ENCODE assay signal across 8 cellular contexts in genomic region chr12:71685961-71686657, GRCh38. TPM values are rescaled to one million over a fixed set of nuclear protein-coding genes. Genes with fewer than 3 reads are reported as not detected.
DNase-seq lines count a peak whose midpoint lies in the region; ATAC-seq and TF ChIP-seq lines count a peak whose summit lies in the region.

TMEM19 (plus strand) TSS chr12:71686082; CDS start chr12:71686681, 599 bp downstream.

- CTCF ChIA-PET in SK-N-SH (lab: Yijun Ruan, JAX): interaction anchor here (0.7 to 3.7 kb wide), 14 partner anchors 9 to 633 kb away, joined by 3 to 18 read pairs (median 4); partner anchors contain the start of genes THAP2 and ZFC3H1

- no peaks in the 10 kb centered on the region for H3K36me3 Mint-ChIP-seq in HFFc6 (ENCODE audit: low read depth)

- H3K27ac ChIP-seq in SK-N-SH (ENCODE audit: low read depth in 2 of 2, low read length in 1 of 2) (peak within 1 kb of the TSS; percentile 86 to 96), testis (peak within 1 kb of the TSS; percentile 82 to 88)

- H3K79me2 ChIP-seq in SK-N-SH (ENCODE audit: insufficient read depth): peaks cover 30% of the 10 kb centered on the region

- no peaks in the 10 kb centered on the region for H3K9me2 ChIP-seq in SK-N-SH

- H3K27ac Mint-ChIP-seq in HFFc6: peak within 1 kb of the TSS; percentile 83

- H3K36me3 ChIP-seq in SK-N-SH (replicated peaks in 1 of 2; ENCODE audit: control insufficient read depth in 1 of 2, insufficient read depth in 2 of 2, low read length in 1 of 2) (peaks cover 0 to 3% of the 10 kb centered on the region in 2 experiments), testis (ENCODE audit: low read depth, missing control alignments) (no peaks in the 10 kb centered on the region)

- peak within 1 kb of the TSS; percentile 99 for H2AFZ ChIP-seq in SK-N-SH (ENCODE audit: low read depth)

- DNase-seq in GM10266 (ENCODE audit: extremely low spot score) (peak; percentile 84), HFFc6 (peak; percentile 89), NAMALWA (ENCODE audit: low spot score) (peak; percentile 93), SK-N-SH (peak; percentile 91), glomerular endothelial cell (ENCODE audit: extremely low read depth, low read depth, low spot score) (no peak), omental fat pad (ENCODE audit: low spot score) (peak; percentile 49), testis (peak; percentile 93)
- peak; percentile 84 for DNase-seq in activated naive CD4-positive, alpha-beta T cell treated with anti-CD3 and anti-CD28 coated beads, Interleukin-2, amount 50 U/mL, for 16 hours

- POLR2A ChIA-PET in SK-N-SH (lab: Yijun Ruan, JAX): interaction anchor here (1.0 to 3.0 kb wide), 3 partner anchors 9 to 1943 kb away, joined by 3 to 38 read pairs (median 4); partner anchors contain the start of genes THAP2 and ZFC3H1

- no peaks in the 10 kb centered on the region for H3K9me3 Mint-ChIP-seq in HFFc6

- TF ChIP-seq RAD21 in SK-N-SH (IDR thresholded peaks at IDR 0.05; ENCODE audit: low read length): peak; percentile 46

- H3K27me3 ChIP-seq in SK-N-SH (ENCODE audit: insufficient read depth) (no peaks in the 10 kb centered on the region), testis (no peaks in the 10 kb centered on the region)

- peak within 1 kb of the TSS; percentile 89 for H3K4me3 Mint-ChIP-seq in HFFc6

- intact Hi-C loops in testis (cut with DNase I; ENCODE audit: low total_unique reads): no loop called here

- H3K9ac ChIP-seq in SK-N-SH: peak within 1 kb of the TSS; percentile 76

- no peak for TF ChIP-seq EP300 in SK-N-SH (IDR thresholded peaks at IDR 0.05; ENCODE audit: borderline replicate concordance in 1 of 2, low read depth in 1 of 2, low read length in 1 of 2)

- H3K9me3 ChIP-seq in SK-N-SH (no peaks in the 10 kb centered on the region), testis (no peaks in the 10 kb centered on the region)

- peaks cover 2 to 7% of the 10 kb centered on the region in 2 experiments; a peak in 3 of 4 replicates for H3K4me1 ChIP-seq in SK-N-SH (ENCODE audit: control insufficient read depth in 1 of 2, insufficient read depth in 2 of 2, low read depth in 1 of 2, low read length in 1 of 2)
- no peaks in the 10 kb centered on the region for H3K4me1 ChIP-seq in testis

- TF ChIP-seq CTCF in GM10266 (IDR thresholded peaks at IDR 0.05; ENCODE audit: control insufficient read depth, insufficient read depth, low read depth, missing control alignments) (peak; percentile 60), HFFc6 (IDR thresholded peaks at IDR 0.05) (peak; percentile 50), SK-N-SH (IDR thresholded peaks at IDR 0.05) (peak; percentile 41), omental fat pad (IDR thresholded peaks at IDR 0.05) (no peak), testis (IDR thresholded peaks at IDR 0.05) (no peak)

- H3K4me3 ChIP-seq in SK-N-SH (ENCODE audit: low read depth in 2 of 2, low read length in 1 of 2): peak within 1 kb of the TSS; percentile 69 to 76
- H3K4me3 ChIP-seq in testis: peak within 1 kb of the TSS; percentile 81

- peaks cover 24% of the 10 kb centered on the region for H3K4me1 Mint-ChIP-seq in HFFc6 (ENCODE audit: low read depth)

- peaks cover 9% of the 10 kb centered on the region for H3F3A ChIP-seq in SK-N-SH (replicated peaks; ENCODE audit: insufficient read depth)

- TF ChIP-seq POLR2A in testis (IDR thresholded peaks at IDR 0.05): no peak

- H4K20me1 ChIP-seq in SK-N-SH (ENCODE audit: insufficient read depth): no peaks in the 10 kb centered on the region

- WGBS in SK-N-SH (ENCODE audit: low lambda C conversion rate): 3% methylated on average over 12 of the region's 62 CpGs
- WGBS in testis, 2 donors: 1% methylated on average over 19 to 62 of the region's 62 CpGs

- no peaks in the 10 kb centered on the region for H3K27me3 Mint-ChIP-seq in HFFc6 (ENCODE audit: insufficient read depth)

- peak within 1 kb of the TSS; percentile 87 for H3K4me2 ChIP-seq in SK-N-SH

- ATAC-seq in omental fat pad (ENCODE audit: low FRiP score): peak; percentile 100

TF ChIP-seq in SK-N-SH, 30 proteins besides CTCF, POLR2A, EP300 and RAD21 (continues in another document):
- 0 out of 2 replicates have a peak, but pooled peaks have one; percentile 38 for TF ChIP-seq FOXM1 (IDR thresholded peaks at IDR 0.05; ENCODE audit: low read depth)
- TF ChIP-seq RCOR1 (IDR thresholded peaks at IDR 0.05; ENCODE audit: low read length): no peak
- TF ChIP-seq JUND (IDR thresholded peaks at IDR 0.05): no peak
- TF ChIP-seq ELF1 (IDR thresholded peaks at IDR 0.05): peak; percentile 57
- no peak for TF ChIP-seq RXRA (IDR thresholded peaks at IDR 0.05; ENCODE audit: borderline replicate concordance, low read depth)
- no peak for TF ChIP-seq CHD2 (IDR thresholded peaks at IDR 0.05; ENCODE audit: low read length, partially characterized antibody)
- TF ChIP-seq IRF3 (IDR thresholded peaks at IDR 0.05; ENCODE audit: low read depth, low read length): peak; percentile 23; the same call in 1 of the 2 replicates
- TF ChIP-seq EZH2phosphoT487 (IDR thresholded peaks at IDR 0.05; ENCODE audit: borderline replicate concordance, low read depth): no peak
- TF ChIP-seq GATA2 (CRISPR knock-in tag; IDR thresholded peaks at IDR 0.05): no peak
- peak; percentile 82 for TF ChIP-seq NRF1 (IDR thresholded peaks at IDR 0.05; ENCODE audit: low read depth, low read length)
- peak; percentile 63 for TF ChIP-seq USF2 (IDR thresholded peaks at IDR 0.05; ENCODE audit: borderline replicate concordance, low read depth, low read length)
- TF ChIP-seq PBX3 (IDR thresholded peaks at IDR 0.05): peak; percentile 77
- peak; percentile 67 for TF ChIP-seq POLR2AphosphoS5 (IDR thresholded peaks at IDR 0.05; ENCODE audit: low read depth, low read length)
- TF ChIP-seq NFIC (IDR thresholded peaks at IDR 0.05; ENCODE audit: borderline replicate concordance): 0 out of 2 replicates have a peak, but pooled peaks have one; percentile 4
- TF ChIP-seq TEAD4 (IDR thresholded peaks at IDR 0.05; ENCODE audit: borderline replicate concordance, insufficient read depth): no peak
- no peak for TF ChIP-seq MEF2A (IDR thresholded peaks at IDR 0.05; ENCODE audit: borderline replicate concordance, low read depth)
- TF ChIP-seq GABPA (IDR thresholded peaks at IDR 0.05; ENCODE audit: low read depth): peak; percentile 25
- TF ChIP-seq USF1 (IDR thresholded peaks at IDR 0.05; ENCODE audit: borderline replicate concordance, low read depth): peak; percentile 90
- TF ChIP-seq FOSL2 (IDR thresholded peaks at IDR 0.05; ENCODE audit: borderline replicate concordance, low read depth): no peak
- TF ChIP-seq MXI1 (IDR thresholded peaks at IDR 0.05; ENCODE audit: low read depth, low read length): peak; percentile 95
- peak; percentile 96 for TF ChIP-seq MAX (IDR thresholded peaks at IDR 0.05; ENCODE audit: low read depth)
- no peak for TF ChIP-seq TCF12 (IDR thresholded peaks at IDR 0.05)

RNA-seq across cellular contexts. Expression of gene TMEM19, which starts in this region (rescaled TPM):
- total RNA-seq in HFFc6 (2021; fragmentation: NEBNext Ultra II Directional; extraction: Animal tissue kit (Norgen Biotek cat#: 25700)): 10 to 100 TPM; 24.0 to 41.6 (median 33.9) TPM
- polyA plus RNA-seq in SK-N-SH (2012; rRNA removed): 12.6 and 17.4 TPM in 2 replicates
- 19.3 and 20.4 TPM in 2 replicates for polyA plus RNA-seq in SK-N-SH (2012; cell fraction: cytosol; rRNA removed)
- 1.6 and 8.1 TPM in 2 replicates for polyA plus RNA-seq in SK-N-SH (2012; cell fraction: nucleus; rRNA removed)
- total RNA-seq in glomerular endothelial cell: 13.0 and 21.0 TPM in 2 replicates
- total RNA-seq in omental fat pad: 10 to 100 TPM; 10.3 to 20.0 (median 16.7) TPM
- total RNA-seq in testis: 10 to 100 TPM; 11.5 to 14.9 TPM
- 16.0 TPM for polyA plus RNA-seq in testis (ENCODE audit: insufficient read depth, low read depth, low replicate concordance)

Comparison
In these comparisons a context has a peak if more than half of its experiments do, and no peak if none do; other contexts are left out.
1. CTCF ChIP-seq: peak in GM10266 (single experiment), HFFc6 (single experiment) and SK-N-SH (single experiment); none in omental fat pad (0 of 3) and testis (0 of 3).